Comparison of ENCODE assay signal across 23 cellular contexts in the genomic region with DNA sequence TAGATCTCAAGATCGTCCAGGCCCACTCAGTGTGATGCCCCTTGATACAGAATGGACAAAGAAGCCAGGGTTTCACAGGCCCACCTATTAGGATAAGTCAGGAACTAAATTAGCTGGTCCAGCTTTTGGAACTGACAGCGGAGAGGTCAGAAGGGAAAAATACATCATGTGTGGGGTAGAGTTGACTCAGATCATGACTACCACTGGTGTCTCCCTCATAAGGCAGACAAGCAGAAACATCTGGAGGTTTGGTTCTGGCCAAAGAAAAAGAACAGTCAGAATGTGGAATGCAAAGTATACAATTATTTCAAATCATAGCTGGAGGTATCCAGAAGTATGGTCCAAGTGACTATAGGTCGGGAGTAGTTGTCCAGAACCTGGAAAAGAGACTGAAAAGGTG.
DNase-seq lines count a peak whose midpoint lies in the region; ATAC-seq and TF ChIP-seq lines count a peak whose summit lies in the region.
"Had no signal": no experiment of that assay in that cellular context is flagged by ENCODE, and none has a peak within 500 bp of the region (broad histone marks: within the 10 kb centered on the region; RNA-seq: fewer than 3 reads in every experiment).

No MANE protein-coding gene starts in this region.

- POLR2A ChIA-PET in activated CD4-positive, alpha-beta memory T cell treated with anti-CD3 and anti-CD28 coated beads, Interleukin-2, amount 10 ng/mL, durations not matched to agents 7 days and 5 days (lab: Charles Lee) = no interaction called here

- no peak overlapping the region for H3K4me3 ChIP-seq in MG63
- H3K4me3 ChIP-seq in fibroblast of mammary gland (ENCODE audit: control insufficient read depth, low read depth, low read length) = no peak overlapping the region
- H3K4me3 ChIP-seq: A549, BLaER1 had no signal

- CTCF ChIA-PET in activated CD4-positive, alpha-beta memory T cell treated with anti-CD3 and anti-CD28 coated beads, Interleukin-2, amount 10 ng/mL, durations not matched to agents 7 days and 5 days (lab: Charles Lee) = no interaction called here

- no peak overlapping the region for H3K27ac Mint-ChIP-seq in activated CD4-positive, alpha-beta memory T cell treated with anti-CD3 and anti-CD28 coated beads, Interleukin-2, amount 10 ng/mL, durations not matched to agents 7 days and 5 days
- H3K27ac Mint-ChIP-seq: CD14-positive monocyte; CD4-positive, alpha-beta memory T cell; CD4-positive, CD25-positive, alpha-beta regulatory T cell; CD8-positive, alpha-beta memory T cell had no signal

- peaks cover 2% of the 10 kb centered on the region for H3K9me3 Mint-ChIP-seq in activated CD4-positive, alpha-beta memory T cell treated with anti-CD3 and anti-CD28 coated beads, Interleukin-2, amount 10 ng/mL, durations not matched to agents 7 days and 5 days

- no peaks in the 10 kb centered on the region for H3K9me3 ChIP-seq in MG63
- H3K9me3 ChIP-seq: A549, BE2C, BLaER1 had no signal

- no peak for ATAC-seq in HG02610 (IDR thresholded peaks at IDR 0.05; ENCODE audit: unreplicated experiment)
- ATAC-seq: A549 had no signal

- H3K4me3 Mint-ChIP-seq in activated CD4-positive, alpha-beta memory T cell treated with anti-CD3 and anti-CD28 coated beads, Interleukin-2, amount 10 ng/mL, durations not matched to agents 7 days and 5 days = no peak overlapping the region
- H3K4me3 Mint-ChIP-seq: CD14-positive monocyte; CD4-positive, alpha-beta memory T cell; CD8-positive, alpha-beta memory T cell had no signal

- no peaks in the 10 kb centered on the region for H3K36me3 Mint-ChIP-seq in activated CD4-positive, alpha-beta memory T cell treated with anti-CD3 and anti-CD28 coated beads, Interleukin-2, amount 10 ng/mL, durations not matched to agents 7 days and 5 days (ENCODE audit: low read depth)
- H3K36me3 Mint-ChIP-seq: CD14-positive monocyte; CD4-positive, alpha-beta memory T cell; CD4-positive, CD25-positive, alpha-beta regulatory T cell; CD8-positive, alpha-beta memory T cell had no signal

- no peaks in the 10 kb centered on the region for H3K27me3 ChIP-seq in MG63
- H3K27me3 ChIP-seq: BE2C, BLaER1 had no signal

- no peaks in the 10 kb centered on the region for H3K4me1 Mint-ChIP-seq in activated CD4-positive, alpha-beta memory T cell treated with anti-CD3 and anti-CD28 coated beads, Interleukin-2, amount 10 ng/mL, durations not matched to agents 7 days and 5 days
- H3K4me1 Mint-ChIP-seq: CD4-positive, alpha-beta memory T cell; CD4-positive, CD25-positive, alpha-beta regulatory T cell; CD8-positive, alpha-beta memory T cell had no signal

- H3K27me3 Mint-ChIP-seq in activated CD4-positive, alpha-beta memory T cell treated with anti-CD3 and anti-CD28 coated beads, Interleukin-2, amount 10 ng/mL, durations not matched to agents 7 days and 5 days = no peaks in the 10 kb centered on the region
- H3K27me3 Mint-ChIP-seq: CD8-positive, alpha-beta memory T cell had no signal

- TF ChIP-seq CTCF in fibroblast of mammary gland (conservative IDR thresholded peaks at IDR 0.05; ENCODE audit: control insufficient read depth, insufficient read depth, low read depth, low read length) = no peak

- peak; percentile 28 for DNase-seq in AG20443 (ENCODE audit: low spot score)
- DNase-seq in HCEC 1CT = peak; percentile 65
- DNase-seq in MG63 = peak; percentile 4
- DNase-seq in fibroblast of mammary gland (ENCODE audit: low read depth) = peak; percentile 73
- DNase-seq in activated CD4-positive, alpha-beta memory T cell treated with anti-CD3 and anti-CD28 coated beads, Interleukin-2, amount 10 ng/mL, durations not matched to agents 7 days and 5 days = no peak
- no peak for DNase-seq in NCI-H187 (lab: John Stamatoyannopoulos, UW)
- no peak for DNase-seq in activated effector memory CD4-positive, alpha-beta T cell treated with Interleukin-2 at 50 U/mL for 16 hours
- DNase-seq: BE2C; C1 segment of cervical spinal cord; CD4-positive, alpha-beta memory T cell; CD4-positive, CD25-positive, alpha-beta regulatory T cell; CD8-positive, alpha-beta memory T cell; COR-L47; DMS 273 treated with DMSO at 0.1 percent for 48 hours; DMS153; DMS53; DMS79; DND-41; GF-D8 had no signal

- H3K36me3 ChIP-seq in MG63 = no peaks in the 10 kb centered on the region
- H3K36me3 ChIP-seq: BE2C, BLaER1 had no signal

Comparison
In these comparisons a context has a peak if more than half of its experiments do, and no peak if none do; other contexts are left out.
1. DNase-seq: peak in AG20443 (single experiment), HCEC 1CT (single experiment), MG63 (single experiment) and fibroblast of mammary gland (single experiment); none in activated CD4-positive, alpha-beta memory T cell treated with anti-CD3 and anti-CD28 coated beads, Interleukin-2, amount 10 ng/mL, durations not matched to agents 7 days and 5 days (single experiment), NCI-H187 (0 of 2) and activated effector memory CD4-positive, alpha-beta T cell treated with Interleukin-2 at 50 U/mL for 16 hours (single experiment).